In genomic region chr5:132181011-132181629, GRCh38 we compare ENCODE assay signal across 1 cellular context.
TF ChIP-seq lines count a peak whose summit lies in the region.

No MANE protein-coding gene starts in this region.

TF ChIP-seq in GM23338, 12 proteins besides CTCF, POLR2A, EP300 and RAD21 (continued from another document):
- TF ChIP-seq REST (IDR thresholded peaks at IDR 0.05; ENCODE audit: unreplicated experiment) = no peak
- no peak for TF ChIP-seq CREB1 (CRISPR knock-in tag; IDR thresholded peaks at IDR 0.05; ENCODE audit: low read depth)
- TF ChIP-seq NANOG (IDR thresholded peaks at IDR 0.05; ENCODE audit: borderline replicate concordance) = no peak
- no peak for TF ChIP-seq STAT1 (IDR thresholded peaks at IDR 0.05; ENCODE audit: unreplicated experiment)
- TF ChIP-seq ZNF331 (CRISPR knock-in tag; IDR thresholded peaks at IDR 0.05; ENCODE audit: low read depth) = no peak
- no peak for TF ChIP-seq EZH2phosphoT487 (IDR thresholded peaks at IDR 0.05; ENCODE audit: unreplicated experiment)
